ENCODE assay signal across 8 cellular contexts in genomic region chr17:74957935-74958549, GRCh38. TPM values are rescaled to one million over a fixed set of nuclear protein-coding genes. Genes with fewer than 3 reads are reported as not detected.
DNase-seq lines count a peak whose midpoint lies in the region; ATAC-seq and TF ChIP-seq lines count a peak whose summit lies in the region.

No MANE protein-coding gene starts in this region.

- no peaks in the 10 kb centered on the region for H3K27me3 ChIP-seq in mammary epithelial cell (ENCODE audit: insufficient read depth, low read length)

- H3K36me3 ChIP-seq in mammary epithelial cell (ENCODE audit: insufficient read depth, low read length), result no peaks in the 10 kb centered on the region

- CTCF ChIA-PET in mammary epithelial cell (lab: Charles Lee; ENCODE audit: low non-redundant PET), result interaction anchor here (0.6 to 1.7 kb wide), 2 partner anchors 34 to 39 kb away, joined by 5 to 18 read pairs; partner anchors contain the start of genes OTOP2 and USH1G

- WGBS in mammary epithelial cell (ENCODE audit: low coverage, missing lambda C conversion rate), result 32% methylated on average over 17 of the region's 26 CpGs

- intact Hi-C loops in mammary epithelial cell (cut with micrococcal nuclease), result loop anchor here (1.0 kb wide), 3 partner anchors 14 to 214 kb away; partner anchors contain the start of gene USH1G

- H3K9me3 ChIP-seq in mammary epithelial cell (replicated peaks; ENCODE audit: insufficient read depth, low read length), result no peaks in the 10 kb centered on the region

- no TSS peak for BruUV-seq in mammary epithelial cell (replicated peaks; lab: Mats Ljungman, UMichigan)

- no peaks in the 10 kb centered on the region for H3K79me2 ChIP-seq in mammary epithelial cell (ENCODE audit: insufficient read depth, low read length)

- dilution Hi-C loops in mammary epithelial cell (cut with HindIII; ENCODE audit: low sequenced_read_pairs), result loop anchor here (5.0 kb wide), 1 partner anchor 86 kb away; the partner anchor contains the start of gene FDXR

- no peak overlapping the region for H3K9ac ChIP-seq in mammary epithelial cell (ENCODE audit: insufficient read depth, low read length)

- no peaks in the 10 kb centered on the region for H4K20me1 ChIP-seq in mammary epithelial cell (ENCODE audit: insufficient read depth, low read length)

- no peak overlapping the region for H2AFZ ChIP-seq in mammary epithelial cell (ENCODE audit: low read depth, low read length)

- DNase-seq in NCI-H510A treated with DMSO at 0.1 percent for 48 hours (lab: John Stamatoyannopoulos, UW), result peak; percentile 57
- DNase-seq in NCI-H510A (lab: John Stamatoyannopoulos, UW), result no peak
- peak; percentile 36 for DNase-seq in NCI-H2171 treated with DMSO at 0.1 percent for 48 hours (lab: John Stamatoyannopoulos, UW)
- DNase-seq in activated CD4-positive, CD25-positive, alpha-beta regulatory T cell (lab: John Stamatoyannopoulos, UW), result peak; percentile 54 to 85 (median 66)
- peak; percentile 28 for DNase-seq in mammary epithelial cell
- DNase-seq in left kidney (ENCODE audit: low read depth, low spot score), result peak; percentile 81
- DNase-seq in stimulated activated CD4-positive, alpha-beta T cell treated with anti-CD3 and anti-CD28 coated beads, TNF-alpha, amount 100 ng/mL, for 1 hour (ENCODE audit: low read depth in 3 of 3, low spot score in 1 of 3), result peak; percentile 31 to 83 (median 51)

- H3K27ac ChIP-seq in mammary epithelial cell (ENCODE audit: insufficient read depth, low read depth, low read length), result no peak overlapping the region

- no peak overlapping the region for H3K4me3 ChIP-seq in mammary epithelial cell (replicated peaks in 1 of 3; ENCODE audit: insufficient read depth in 1 of 3, low read depth in 2 of 3, low read length in 3 of 3)

- H3K4me1 ChIP-seq in mammary epithelial cell (ENCODE audit: insufficient read depth, low read length), result peaks cover 13% of the 10 kb centered on the region

- ATAC-seq in GM21529 (IDR thresholded peaks at IDR 0.05; ENCODE audit: unreplicated experiment), result no peak

- TF ChIP-seq CTCF in mammary epithelial cell (conservative IDR thresholded peaks at IDR 0.05 in 1 of 2, IDR thresholded peaks at IDR 0.05 in 1 of 2; ENCODE audit: extremely low read depth in 1 of 2, insufficient read depth in 1 of 2, low read depth in 1 of 2, low read length in 2 of 2), result peak; percentile 85 to 93

- in situ Hi-C loops in mammary epithelial cell (cut with MboI; ENCODE audit: low sequenced_read_pairs in 2 of 2), result loop anchor here (5.0 kb wide), 1 partner anchor 36 kb away; the partner anchor contains the start of genes OTOP2 (in 2 of the 2) and USH1G (in 2 of the 2)

- H3K4me2 ChIP-seq in mammary epithelial cell (ENCODE audit: insufficient read depth, low read depth, low read length), result no peak overlapping the region

RNA-seq across cellular contexts. Expression of gene HID1, which starts 14.5 kb away (rescaled TPM):
- 1 to 10 TPM; 1.2 TPM for total RNA-seq in mammary epithelial cell
- polyA plus RNA-seq in mammary epithelial cell, result 0.52 TPM
- 8.9 TPM for polyA minus RNA-seq in mammary epithelial cell

RNA-seq across cellular contexts. Expression of gene OTOP3, which starts 22.3 kb away (rescaled TPM):
- not detected for total RNA-seq in mammary epithelial cell
- not detected for polyA plus RNA-seq in mammary epithelial cell
- polyA minus RNA-seq in mammary epithelial cell, result not detected

RNA-seq across cellular contexts. Expression of gene CDR2L, which starts 29.4 kb away (rescaled TPM):
- 10 to 100 TPM; 38.5 to 45.5 TPM for total RNA-seq in mammary epithelial cell
- 25.8 TPM for polyA plus RNA-seq in mammary epithelial cell
- polyA minus RNA-seq in mammary epithelial cell, result 15.7 TPM

RNA-seq across cellular contexts. Expression of gene OTOP2, which starts 34.0 kb away (rescaled TPM):
- total RNA-seq in mammary epithelial cell, result under 1 TPM in 1 of 2 donors, not detected in 1; 0.28 TPM
- not detected for polyA plus RNA-seq in mammary epithelial cell
- not detected for polyA minus RNA-seq in mammary epithelial cell

RNA-seq across cellular contexts. Expression of gene USH1G, which starts 35.0 kb away (rescaled TPM):
- total RNA-seq in mammary epithelial cell, result 1 to 10 TPM in 1 of 2 donors, under 1 TPM in 1; 0.17 to 1.1 TPM
- polyA plus RNA-seq in mammary epithelial cell, result 0.23 TPM
- polyA minus RNA-seq in mammary epithelial cell, result 1.7 TPM
